Comparison of ENCODE assay signal across 30 cellular contexts in genomic region chrX:96432647-96433046, GRCh38.
A peak's percentile ranks its signal among the peaks of the same experiment; 100 is the strongest.
DNase-seq lines count a peak whose midpoint lies in the region; ATAC-seq, FAIRE-seq and TF ChIP-seq lines count a peak whose summit lies in the region.
"Had no signal": no experiment of that assay in that cellular context is flagged by ENCODE, and none has a peak within 500 bp of the region (broad histone marks: within the 10 kb centered on the region; RNA-seq: fewer than 3 reads in every experiment).

No MANE protein-coding gene starts in this region.

- H3K9me3 Mint-ChIP-seq in astrocyte (ENCODE audit: unreplicated experiment), result no peaks in the 10 kb centered on the region
- H3K9me3 Mint-ChIP-seq: activated CD8-positive, alpha-beta T cell treated with anti-CD3 and anti-CD28 coated beads for 36 hours; activated T-helper 17 cell treated with anti-CD3 and anti-CD28 coated beads, Interleukin-2, amount 50 U/mL, for 72 hours; H9 had no signal

- no peaks in the 10 kb centered on the region for H3K9me3 ChIP-seq in astrocyte (ENCODE audit: insufficient read depth, low read depth, low read length)
- no peaks in the 10 kb centered on the region for H3K9me3 ChIP-seq in skeletal muscle satellite cell (replicated peaks; ENCODE audit: low read length)
- H3K9me3 ChIP-seq in neuronal stem cell (replicated peaks in 1 of 2; ENCODE audit: control insufficient read depth in 2 of 2, insufficient read depth in 1 of 2, low read depth in 1 of 2, low read length in 2 of 2), result no peaks in the 10 kb centered on the region
- no peaks in the 10 kb centered on the region for H3K9me3 ChIP-seq in A673 (ENCODE audit: low read depth, low read length, poor library complexity, severe bottlenecking)
- H3K9me3 ChIP-seq: right lobe of liver, stomach, transverse colon had no signal

- H2BK120ac ChIP-seq in neuronal stem cell (ENCODE audit: low read depth, low read length), result no peak overlapping the region

- H3K23ac ChIP-seq in neuronal stem cell (ENCODE audit: low read depth, low read length, poor library complexity), result no peak overlapping the region

- no peak overlapping the region for H2BK5ac ChIP-seq in neuronal stem cell (ENCODE audit: low read length)

- no peaks in the 10 kb centered on the region for H3K36me3 ChIP-seq in astrocyte (ENCODE audit: insufficient read depth, low read length)
- H3K36me3 ChIP-seq in skeletal muscle satellite cell (ENCODE audit: insufficient read depth, low read length), result no peaks in the 10 kb centered on the region
- H3K36me3 ChIP-seq in neuronal stem cell (replicated peaks in 1 of 2; ENCODE audit: control insufficient read depth in 2 of 2, insufficient read depth in 2 of 2, low read length in 2 of 2), result no peaks in the 10 kb centered on the region
- H3K36me3 ChIP-seq in A673 (ENCODE audit: insufficient read depth, low read length, poor library complexity, severe bottlenecking), result no peaks in the 10 kb centered on the region
- H3K36me3 ChIP-seq: BLaER1, cardiac muscle cell, neural progenitor cell, right lobe of liver, stomach, transverse colon had no signal

- H4K91ac ChIP-seq in neuronal stem cell (ENCODE audit: low read depth, low read length, poor library complexity), result no peak overlapping the region

- no peak overlapping the region for H3K27ac ChIP-seq in astrocyte (ENCODE audit: low read depth, low read length)
- no peak overlapping the region for H3K27ac ChIP-seq in neuronal stem cell (replicated peaks; ENCODE audit: low read length)
- no peak overlapping the region for H3K27ac ChIP-seq in A673 (ENCODE audit: low read depth, low read length, poor library complexity, severe bottlenecking)
- H3K27ac ChIP-seq: BLaER1, cardiac muscle cell, neural progenitor cell, right lobe of liver, stomach, transverse colon had no signal

- no peak overlapping the region for H3K4me3 Mint-ChIP-seq in astrocyte (ENCODE audit: unreplicated experiment)
- H3K4me3 Mint-ChIP-seq: activated CD8-positive, alpha-beta T cell treated with anti-CD3 and anti-CD28 coated beads for 36 hours; activated T-helper 17 cell treated with anti-CD3 and anti-CD28 coated beads, Interleukin-2, amount 50 U/mL, for 72 hours; H9; neural progenitor cell had no signal

- intact Hi-C loops in A673 (cut with micrococcal nuclease; ENCODE audit: unreplicated experiment), result no loop called here

- CTCF ChIA-PET in A673 (lab: Charles Lee), result no interaction called here

- POLR2A ChIA-PET in A673 (lab: Charles Lee; ENCODE audit: low non-redundant PET), result no interaction called here

- H4K20me1 ChIP-seq in astrocyte (ENCODE audit: insufficient read depth, low read length), result no peaks in the 10 kb centered on the region
- H4K20me1 ChIP-seq: BLaER1 had no signal

- peak; percentile 66 for DNase-seq in EH (ENCODE audit: low read depth)
- no peak for DNase-seq in astrocyte (ENCODE audit: low read depth)
- peak; percentile 23 for DNase-seq in fibroblast of peridontal ligament (ENCODE audit: extremely low read depth)
- DNase-seq in neuronal stem cell (ENCODE audit: low spot score), result no peak
- DNase-seq in COR-L47 (lab: John Stamatoyannopoulos, UW), result no peak
- DNase-seq in A673 (ENCODE audit: low spot score), result no peak
- DNase-seq: activated CD4-positive, alpha-beta T cell treated with anti-CD3 and anti-CD28 coated beads for 1 hour; activated CD8-positive, alpha-beta T cell treated with anti-CD3 and anti-CD28 coated beads for 36 hours; activated naive CD4-positive, alpha-beta T cell treated with anti-CD3 and anti-CD28 coated beads, Interleukin-2, amount 50 U/mL, for 16 hours; amygdala; cortex of kidney; effector memory CD4-positive, alpha-beta T cell; H9; Karpas-422; MV-4-11; NCI-H1436; NCI-H2107; NCI-H774; right lobe of liver; SIG-M5; stimulated activated CD4-positive, alpha-beta T cell treated with anti-CD3 and anti-CD28 coated beads, Interleukin-4, amount 100 ng/mL, for 1 hour; stomach; transverse colon had no signal

- H3K9ac ChIP-seq in astrocyte (ENCODE audit: low read length), result no peak overlapping the region
- peak overlapping the region; percentile 15 for H3K9ac ChIP-seq in skeletal muscle satellite cell (ENCODE audit: low read depth, low read length)
- H3K9ac ChIP-seq in neuronal stem cell (ENCODE audit: low read depth, low read length, poor library complexity), result no peak overlapping the region
- H3K9ac ChIP-seq: BLaER1, neural progenitor cell had no signal

- FAIRE-seq in astrocyte (lab: Jason Lieb, UNC), result peak; percentile 96
- FAIRE-seq: HepG2 had no signal

- H3K14ac ChIP-seq in neuronal stem cell (ENCODE audit: low read length), result no peak overlapping the region

- no peak overlapping the region for H4K8ac ChIP-seq in neuronal stem cell (ENCODE audit: low read depth, low read length)

- WGBS in neuronal stem cell (ENCODE audit: extremely low coverage in 2 of 2, insufficient read length in 2 of 2, insufficient replicate concordance in 1 of 2), 2 donors, result no CpG with 5 or more reads among the region's 1 CpG

- no TSS peak for BruUV-seq in A673 (replicated peaks; lab: Mats Ljungman, UMichigan)

- H3K79me2 ChIP-seq in astrocyte (ENCODE audit: insufficient read depth, low read length), result no peaks in the 10 kb centered on the region

- no peak overlapping the region for H2BK15ac ChIP-seq in neuronal stem cell (ENCODE audit: low read length)

- H3K36me3 Mint-ChIP-seq in astrocyte (ENCODE audit: low read depth, unreplicated experiment), result no peaks in the 10 kb centered on the region
- H3K36me3 Mint-ChIP-seq: neural progenitor cell had no signal

- H2AFZ ChIP-seq in astrocyte (ENCODE audit: low read depth, low read length) (no peak overlapping the region), neuronal stem cell (ENCODE audit: low read length) (no peak overlapping the region)
- H2AFZ ChIP-seq: neural progenitor cell had no signal

- no peak overlapping the region for H3K4me2 ChIP-seq in astrocyte (ENCODE audit: low read length)
- H3K4me2 ChIP-seq in skeletal muscle satellite cell (ENCODE audit: low read length), result no peak overlapping the region
- no peak overlapping the region for H3K4me2 ChIP-seq in neuronal stem cell (ENCODE audit: insufficient read depth, low read length, poor library complexity, severe bottlenecking)
- H3K4me2 ChIP-seq: BLaER1, neural progenitor cell had no signal

- H3K27me3 ChIP-seq in astrocyte (ENCODE audit: insufficient read depth, low read length) (no peaks in the 10 kb centered on the region), skeletal muscle satellite cell (ENCODE audit: control insufficient read depth, insufficient read depth, low read length) (no peaks in the 10 kb centered on the region), neuronal stem cell (ENCODE audit: control insufficient read depth in 3 of 3, insufficient read depth in 3 of 3, low read depth in 1 of 3, low read length in 3 of 3) (peaks cover 0 to 3% (median 0%) of the 10 kb centered on the region in 3 experiments), A673 (replicated peaks; ENCODE audit: insufficient read depth, low read depth, low read length, poor library complexity) (no peaks in the 10 kb centered on the region)
- H3K27me3 ChIP-seq: cardiac muscle cell, neural progenitor cell, right lobe of liver, transverse colon had no signal

- H3K18ac ChIP-seq in neuronal stem cell (ENCODE audit: low read length), result no peak overlapping the region

- no peak overlapping the region for H2BK12ac ChIP-seq in neuronal stem cell (ENCODE audit: low read length)

- H2AK5ac ChIP-seq in neuronal stem cell (ENCODE audit: low read depth, low read length), result no peak overlapping the region

- H3K4me1 ChIP-seq in astrocyte (ENCODE audit: insufficient read depth, low read length) (peaks cover 10% of the 10 kb centered on the region), skeletal muscle satellite cell (ENCODE audit: control insufficient read depth, insufficient read depth, low read length) (peaks cover 46% of the 10 kb centered on the region), neuronal stem cell (ENCODE audit: control insufficient read depth in 2 of 2, insufficient read depth in 1 of 2, low read depth in 1 of 2, low read length in 2 of 2) (no peaks in the 10 kb centered on the region), A673 (ENCODE audit: insufficient read depth, low read length, poor library complexity, severe bottlenecking) (no peaks in the 10 kb centered on the region)
- H3K4me1 ChIP-seq: BLaER1, neural progenitor cell, stomach, transverse colon had no signal

- TF ChIP-seq CTCF in astrocyte (IDR thresholded peaks at IDR 0.05; ENCODE audit: insufficient read depth, low read depth, low read length) (no peak), A673 (conservative IDR thresholded peaks at IDR 0.05; ENCODE audit: low read depth, low read length) (no peak)

- H3K4me3 ChIP-seq in astrocyte (ENCODE audit: insufficient read depth, low read depth, low read length) (no peak overlapping the region), skeletal muscle satellite cell (ENCODE audit: low read length) (no peak overlapping the region), neuronal stem cell (ENCODE audit: low read length in 2 of 2) (no peak overlapping the region), A673 (ENCODE audit: low read depth, low read length, poor library complexity, severe bottlenecking) (no peak overlapping the region)
- H3K4me3 ChIP-seq: BLaER1, cardiac muscle cell, neural progenitor cell, right lobe of liver, stomach, transverse colon had no signal

- peaks cover 35% of the 10 kb centered on the region for H3K4me1 Mint-ChIP-seq in astrocyte (ENCODE audit: low read depth, unreplicated experiment)
- H3K4me1 Mint-ChIP-seq: activated T-helper 17 cell treated with anti-CD3 and anti-CD28 coated beads, Interleukin-2, amount 50 U/mL, for 72 hours; neural progenitor cell had no signal

- no peak overlapping the region for H3K27ac Mint-ChIP-seq in astrocyte (ENCODE audit: unreplicated experiment)
- H3K27ac Mint-ChIP-seq: activated CD8-positive, alpha-beta T cell treated with anti-CD3 and anti-CD28 coated beads for 36 hours; activated T-helper 17 cell treated with anti-CD3 and anti-CD28 coated beads, Interleukin-2, amount 50 U/mL, for 72 hours; H9; neural progenitor cell had no signal

- H3K79me1 ChIP-seq in neuronal stem cell (ENCODE audit: low read depth, low read length), result no peaks in the 10 kb centered on the region

- ATAC-seq in HG03520 (IDR thresholded peaks at IDR 0.05; ENCODE audit: unreplicated experiment), result no peak
- ATAC-seq: activated CD8-positive, alpha-beta T cell treated with anti-CD3 and anti-CD28 coated beads for 36 hours; activated T-helper 17 cell treated with anti-CD3 and anti-CD28 coated beads, Interleukin-2, amount 50 U/mL, for 72 hours; HepG2 had no signal

- H3K27me3 Mint-ChIP-seq in astrocyte (ENCODE audit: low read depth, unreplicated experiment), result no peaks in the 10 kb centered on the region
- H3K27me3 Mint-ChIP-seq: activated CD8-positive, alpha-beta T cell treated with anti-CD3 and anti-CD28 coated beads for 36 hours had no signal

- no peak overlapping the region for H3K4ac ChIP-seq in neuronal stem cell (ENCODE audit: low read length)

Comparison
In these comparisons a context has a peak if more than half of its experiments do, and no peak if none do; other contexts are left out.
1. DNase-seq: peak in EH (single experiment) and fibroblast of peridontal ligament (single experiment); none in astrocyte (single experiment), neuronal stem cell (single experiment), COR-L47 (single experiment) and A673 (single experiment).